ENCODE assay signal across 9 cellular contexts in genomic region chr17:76772842-76773521, GRCh38. TPM values are rescaled to one million over a fixed set of nuclear protein-coding genes. Genes with fewer than 3 reads are reported as not detected.
A peak's percentile ranks its signal among the peaks of the same experiment; 100 is the strongest.
DNase-seq lines count a peak whose midpoint lies in the region; ATAC-seq and TF ChIP-seq lines count a peak whose summit lies in the region.
"Had no signal": no experiment of that assay in that cellular context is flagged by ENCODE, and none has a peak within 500 bp of the region (broad histone marks: within the 10 kb centered on the region; RNA-seq: fewer than 3 reads in every experiment).

No MANE protein-coding gene starts in this region.

- 67 to 83% methylated on average over 1 to 6 of the region's 6 CpGs for WGBS in transverse colon (ENCODE audit: low coverage in 1 of 2), 2 donors

- peak overlapping the region; percentile 36; the same call in 1 of the 2 replicates for H3K9ac ChIP-seq in DND-41 (ENCODE audit: low read depth, low read length)

- no peak for TF ChIP-seq EP300 in transverse colon (IDR thresholded peaks at IDR 0.05; ENCODE audit: low read depth)

- H3K27me3 ChIP-seq in DND-41 (ENCODE audit: insufficient read depth, low read length, poor library complexity) = no peaks in the 10 kb centered on the region
- H3K27me3 ChIP-seq in right atrium auricular region = no peaks in the 10 kb centered on the region
- H3K27me3 ChIP-seq in transverse colon = no peaks in the 10 kb centered on the region

- DNase-seq in DND-41 (peak; percentile 78), OCI-LY7 (ENCODE audit: low spot score) (peak; percentile 50), right atrium auricular region (ENCODE audit: low spot score) (peak; percentile 62), transverse colon (no peak), NAMALWA (ENCODE audit: low spot score) (no peak), NK-92 (lab: John Stamatoyannopoulos, UW; ENCODE audit: unreplicated experiment) (no peak)
- DNase-seq in activated T-helper 1 cell treated with anti-CD3 and anti-CD28 coated beads, Interleukin-12 subunit alpha, Interleukin-12 subunit beta, Interleukin-2, Interleukin-4 antibody, amounts not matched to agents 30 ng/mL and 10 ng/mL and 1 ng/mL, durations not matched to agents 14 hours and 24 hours and 36 hours (ENCODE audit: low spot score) = no peak
- peak; percentile 22 to 36 for DNase-seq in stimulated activated CD8-positive, alpha-beta memory T cell treated with anti-CD3 and anti-CD28 coated beads, Interleukin-2, amount 100 ng/mL, for 48 hours (ENCODE audit: low read depth in 2 of 2)

- peak overlapping the region; percentile 64 for H3K27ac ChIP-seq in DND-41 (ENCODE audit: low read length)
- H3K27ac ChIP-seq in OCI-LY7 (ENCODE audit: low read depth, low read length, poor library complexity, severe bottlenecking) = no peak overlapping the region
- peak overlapping the region; percentile 14 to 60 for H3K27ac ChIP-seq in right atrium auricular region
- no peak overlapping the region for H3K27ac ChIP-seq in transverse colon

- H3K9me3 ChIP-seq in DND-41 (ENCODE audit: insufficient read depth, low read length, severe bottlenecking) (no peaks in the 10 kb centered on the region), OCI-LY7 (ENCODE audit: low read length) (no peaks in the 10 kb centered on the region), right atrium auricular region (no peaks in the 10 kb centered on the region), transverse colon (no peaks in the 10 kb centered on the region)

- H2AFZ ChIP-seq in DND-41 (ENCODE audit: low read depth, low read length) (peak overlapping the region; percentile 61), OCI-LY7 (ENCODE audit: low read length) (no peak overlapping the region)

- intact Hi-C loops in OCI-LY7 (cut with micrococcal nuclease; ENCODE audit: unreplicated experiment) (no loop called here), transverse colon (cut with DNase I; ENCODE audit: low total_unique reads) (no loop called here)
- intact Hi-C loops in activated T-helper 1 cell treated with anti-CD3 and anti-CD28 coated beads, Interleukin-12 subunit alpha, Interleukin-12 subunit beta, Interleukin-2, Interleukin-4 antibody, amounts not matched to agents 30 ng/mL and 10 ng/mL and 1 ng/mL, durations not matched to agents 14 hours and 24 hours and 36 hours (cut with micrococcal nuclease) = no loop called here

- peak; percentile 100 for ATAC-seq in DND-41 (ENCODE audit: insufficient read depth, low read depth)

- H3K27me3 Mint-ChIP-seq in activated T-helper 1 cell treated with anti-CD3 and anti-CD28 coated beads, Interleukin-12 subunit alpha, Interleukin-12 subunit beta, Interleukin-2, Interleukin-4 antibody, amounts not matched to agents 30 ng/mL and 10 ng/mL and 1 ng/mL, durations not matched to agents 14 hours and 24 hours and 36 hours (ENCODE audit: insufficient read depth) = no peaks in the 10 kb centered on the region

- BruUV-seq in OCI-LY7 (replicated peaks; lab: Mats Ljungman, UMichigan) = no TSS peak

- H3K36me3 ChIP-seq in DND-41 (ENCODE audit: insufficient read depth, low read length) (peaks cover 40% of the 10 kb centered on the region), OCI-LY7 (ENCODE audit: insufficient read depth, low read length) (peaks cover 88% of the 10 kb centered on the region), right atrium auricular region (peaks cover 62% of the 10 kb centered on the region), transverse colon (peaks cover 0 to 48% (median 24%) of the 10 kb centered on the region in 4 donors)

- H3K4me2 ChIP-seq in DND-41 (ENCODE audit: insufficient read depth, low read length) (peak overlapping the region; percentile 45), OCI-LY7 (ENCODE audit: low read length) (no peak overlapping the region)

- H3K79me2 ChIP-seq in DND-41 (ENCODE audit: insufficient read depth, low read length) (no peaks in the 10 kb centered on the region), OCI-LY7 (ENCODE audit: insufficient read depth, low read depth, low read length) (no peaks in the 10 kb centered on the region)

- H4K20me1 ChIP-seq in DND-41 (ENCODE audit: insufficient read depth, low read length) (no peaks in the 10 kb centered on the region), OCI-LY7 (ENCODE audit: insufficient read depth, low read length) (no peaks in the 10 kb centered on the region)

- peak overlapping the region in 1 of 2 experiments; percentile 45; a peak in 2 of 4 replicates for H3K4me3 ChIP-seq in DND-41 (ENCODE audit: low read depth in 1 of 2, low read length in 2 of 2)
- no peak overlapping the region for H3K4me3 ChIP-seq in OCI-LY7 (ENCODE audit: low read depth, low read length, poor library complexity, severe bottlenecking)
- H3K4me3 ChIP-seq in right atrium auricular region = no peak overlapping the region
- no peak overlapping the region for H3K4me3 ChIP-seq in transverse colon

- H3K4me1 ChIP-seq in DND-41 (ENCODE audit: insufficient read depth, low read length) = peaks cover 17% of the 10 kb centered on the region
- H3K4me1 ChIP-seq in OCI-LY7 (ENCODE audit: insufficient read depth, low read length, poor library complexity, severe bottlenecking) = peaks cover 23% of the 10 kb centered on the region
- H3K4me1 ChIP-seq in right atrium auricular region = peaks cover 0 to 12% of the 10 kb centered on the region in 2 donors
- no peaks in the 10 kb centered on the region for H3K4me1 ChIP-seq in transverse colon

- POLR2A ChIA-PET in OCI-LY7 (lab: Charles Lee) = no interaction called here

- peaks cover 44% of the 10 kb centered on the region for H3K36me3 Mint-ChIP-seq in activated T-helper 1 cell treated with anti-CD3 and anti-CD28 coated beads, Interleukin-12 subunit alpha, Interleukin-12 subunit beta, Interleukin-2, Interleukin-4 antibody, amounts not matched to agents 30 ng/mL and 10 ng/mL and 1 ng/mL, durations not matched to agents 14 hours and 24 hours and 36 hours (ENCODE audit: low read depth)

- H3K4me3 Mint-ChIP-seq in activated T-helper 1 cell treated with anti-CD3 and anti-CD28 coated beads, Interleukin-12 subunit alpha, Interleukin-12 subunit beta, Interleukin-2, Interleukin-4 antibody, amounts not matched to agents 30 ng/mL and 10 ng/mL and 1 ng/mL, durations not matched to agents 14 hours and 24 hours and 36 hours = peak overlapping the region; percentile 48
- H3K4me3 Mint-ChIP-seq: nephron had no signal

- H3K4me1 Mint-ChIP-seq in activated T-helper 1 cell treated with anti-CD3 and anti-CD28 coated beads, Interleukin-12 subunit alpha, Interleukin-12 subunit beta, Interleukin-2, Interleukin-4 antibody, amounts not matched to agents 30 ng/mL and 10 ng/mL and 1 ng/mL, durations not matched to agents 14 hours and 24 hours and 36 hours (ENCODE audit: low read depth) = peaks cover 18% of the 10 kb centered on the region
- H3K4me1 Mint-ChIP-seq: nephron had no signal

- CTCF ChIA-PET in OCI-LY7 (lab: Charles Lee; ENCODE audit: unreplicated experiment) = no interaction called here

- TF ChIP-seq CTCF in DND-41 (IDR thresholded peaks at IDR 0.05; ENCODE audit: borderline replicate concordance, extremely low read depth, low read length, poor library complexity, severe bottlenecking) (no peak), OCI-LY7 (conservative IDR thresholded peaks at IDR 0.05; ENCODE audit: low read length) (no peak), right atrium auricular region (IDR thresholded peaks at IDR 0.05) (no peak), transverse colon (IDR thresholded peaks at IDR 0.05) (no peak)

- H3K27ac Mint-ChIP-seq in activated T-helper 1 cell treated with anti-CD3 and anti-CD28 coated beads, Interleukin-12 subunit alpha, Interleukin-12 subunit beta, Interleukin-2, Interleukin-4 antibody, amounts not matched to agents 30 ng/mL and 10 ng/mL and 1 ng/mL, durations not matched to agents 14 hours and 24 hours and 36 hours = peak overlapping the region; percentile 35
- H3K27ac Mint-ChIP-seq: nephron had no signal

- no peaks in the 10 kb centered on the region for H3K9me2 ChIP-seq in OCI-LY7 (ENCODE audit: insufficient read depth, low read length)

- TF ChIP-seq POLR2A in transverse colon (IDR thresholded peaks at IDR 0.05) = no peak

- H3K9me3 Mint-ChIP-seq in activated T-helper 1 cell treated with anti-CD3 and anti-CD28 coated beads, Interleukin-12 subunit alpha, Interleukin-12 subunit beta, Interleukin-2, Interleukin-4 antibody, amounts not matched to agents 30 ng/mL and 10 ng/mL and 1 ng/mL, durations not matched to agents 14 hours and 24 hours and 36 hours = no peaks in the 10 kb centered on the region
- H3K9me3 Mint-ChIP-seq: nephron had no signal

- in situ Hi-C loops in transverse colon (cut with MboI; ENCODE audit: low pct_ligation_motif_present in 1 of 4, low pct_unique_long_range_greater_than_20kb in 1 of 4, low sequenced_read_pairs in 3 of 4) = no loop called here

RNA-seq across cellular contexts. Expression of gene MFSD11, which starts 35.1 kb away (rescaled TPM):
- total RNA-seq in OCI-LY7 (2014; rRNA removed; shearing (Covaris generic)) = 52.6 and 55.1 TPM in 2 replicates
- total RNA-seq in OCI-LY7 (2022) = 63.1 and 68.4 TPM in 2 replicates
- 16.6 and 17.1 TPM in 2 replicates for total RNA-seq in activated T-helper 1 cell treated with anti-CD3 and anti-CD28 coated beads, Interleukin-12 subunit alpha, Interleukin-12 subunit beta, Interleukin-2, Interleukin-4 antibody, amounts not matched to agents 30 ng/mL and 10 ng/mL and 1 ng/mL, durations not matched to agents 14 hours and 24 hours and 36 hours
- 10 to 100 TPM; 24.8 to 29.3 TPM for total RNA-seq in right atrium auricular region
- total RNA-seq in transverse colon = 10 to 100 TPM in 3 of 4 donors, 1 to 10 TPM in 1; 7.6 to 41.3 (median 25.7) TPM

RNA-seq across cellular contexts. Expression of gene SRSF2, which starts 35.9 kb away (rescaled TPM):
- total RNA-seq in OCI-LY7 (2014; rRNA removed; shearing (Covaris generic)) = 1,143 and 2,207 TPM in 2 replicates
- total RNA-seq in OCI-LY7 (2022) = 619 and 683 TPM in 2 replicates
- total RNA-seq in activated T-helper 1 cell treated with anti-CD3 and anti-CD28 coated beads, Interleukin-12 subunit alpha, Interleukin-12 subunit beta, Interleukin-2, Interleukin-4 antibody, amounts not matched to agents 30 ng/mL and 10 ng/mL and 1 ng/mL, durations not matched to agents 14 hours and 24 hours and 36 hours = 535 and 541 TPM in 2 replicates
- total RNA-seq in right atrium auricular region = 100 to 1,000 TPM in 1 of 2 donors, 10 to 100 TPM in 1; 78.3 to 135 TPM
- total RNA-seq in transverse colon = 1,000 to 10,000 TPM in 1 of 4 donors, 100 to 1,000 TPM in 3; 193 to 1,196 (median 348) TPM

RNA-seq across cellular contexts. Expression of gene METTL23, which starts 46.3 kb away (rescaled TPM):
- 91.8 and 93.7 TPM in 2 replicates for total RNA-seq in OCI-LY7 (2014; rRNA removed; shearing (Covaris generic))
- total RNA-seq in OCI-LY7 (2022) (82.7 and 102 TPM in 2 replicates), right atrium auricular region (10 to 100 TPM; 22.6 to 26.8 TPM), transverse colon (10 to 100 TPM in 3 of 4 donors, not detected in 1; 11.2 to 34.1 (median 24.7) TPM)
- total RNA-seq in activated T-helper 1 cell treated with anti-CD3 and anti-CD28 coated beads, Interleukin-12 subunit alpha, Interleukin-12 subunit beta, Interleukin-2, Interleukin-4 antibody, amounts not matched to agents 30 ng/mL and 10 ng/mL and 1 ng/mL, durations not matched to agents 14 hours and 24 hours and 36 hours = 35.5 and 38.2 TPM in 2 replicates

RNA-seq across cellular contexts. Expression of gene JMJD6, which starts 46.6 kb away (rescaled TPM):
- 39.9 and 41.2 TPM in 2 replicates for total RNA-seq in OCI-LY7 (2014; rRNA removed; shearing (Covaris generic))
- total RNA-seq in OCI-LY7 (2022) = 46.0 and 71.2 TPM in 2 replicates
- 80.5 TPM in 2 replicates for total RNA-seq in activated T-helper 1 cell treated with anti-CD3 and anti-CD28 coated beads, Interleukin-12 subunit alpha, Interleukin-12 subunit beta, Interleukin-2, Interleukin-4 antibody, amounts not matched to agents 30 ng/mL and 10 ng/mL and 1 ng/mL, durations not matched to agents 14 hours and 24 hours and 36 hours
- total RNA-seq in right atrium auricular region = 10 to 100 TPM; 35.0 to 37.4 TPM
- 10 to 100 TPM; 25.4 to 58.4 (median 26.9) TPM for total RNA-seq in transverse colon

Comparison
In these comparisons a context has a peak if more than half of its experiments do, and no peak if none do; other contexts are left out.
1. DNase-seq: peak in DND-41 (single experiment), OCI-LY7 (single experiment), right atrium auricular region (single experiment) and stimulated activated CD8-positive, alpha-beta memory T cell treated with anti-CD3 and anti-CD28 coated beads, Interleukin-2, amount 100 ng/mL, for 48 hours (2 of 2); none in activated T-helper 1 cell treated with anti-CD3 and anti-CD28 coated beads, Interleukin-12 subunit alpha, Interleukin-12 subunit beta, Interleukin-2, Interleukin-4 antibody, amounts not matched to agents 30 ng/mL and 10 ng/mL and 1 ng/mL, durations not matched to agents 14 hours and 24 hours and 36 hours (single experiment), transverse colon (single experiment), NAMALWA (single experiment) and NK-92 (single experiment).
2. H3K27ac ChIP-seq: peak in DND-41 (single experiment) and right atrium auricular region (2 of 2); none in OCI-LY7 (single experiment) and transverse colon (0 of 4).